ENCODE assay signal across 8 cellular contexts in genomic region chr9:136363606-136364368, GRCh38. TPM values are rescaled to one million over a fixed set of nuclear protein-coding genes. Genes with fewer than 3 reads are reported as not detected.
DNase-seq lines count a peak whose midpoint lies in the region; ATAC-seq and TF ChIP-seq lines count a peak whose summit lies in the region.

Gene DNLZ (minus strand): TSS chr9:136363744. CDS start chr9:136363714, 30 bp downstream.

- H3F3A ChIP-seq in GM23338 (replicated peaks; ENCODE audit: low read depth), result no peaks in the 10 kb centered on the region

- no peaks in the 10 kb centered on the region for H3K79me2 ChIP-seq in GM23338 (replicated peaks; ENCODE audit: insufficient read depth)

- H3K4me1 ChIP-seq in GM23338 (ENCODE audit: insufficient read depth), result no peaks in the 10 kb centered on the region; the same call in 1 of the 2 replicates
- H3K4me1 ChIP-seq in SJSA1 (replicated peaks), result peaks cover 51% of the 10 kb centered on the region

- H3K4me3 Mint-ChIP-seq in GM23338, result peak within 1 kb of the TSS; percentile 82

- H3K4me3 ChIP-seq in GM23338 (peak within 1 kb of the TSS; percentile 77), SJSA1 (peak within 1 kb of the TSS; percentile 100)

- peak within 1 kb of the TSS; percentile 78; the same call in 1 of the 2 replicates for H3K4me2 ChIP-seq in GM23338

- H3K9me3 ChIP-seq in SJSA1 (replicated peaks), result peaks cover 7% of the 10 kb centered on the region

- no peaks in the 10 kb centered on the region for H3K9me2 ChIP-seq in GM23338 (ENCODE audit: insufficient read depth)

- H3K27ac ChIP-seq in GM23338 (ENCODE audit: low read depth) (no peak within 1 kb of the TSS), SJSA1 (peak within 1 kb of the TSS; percentile 65), substantia nigra (ENCODE audit: low read depth, low read length, poor library complexity, severe bottlenecking) (peak within 1 kb of the TSS; percentile 74)

- H3K4me1 Mint-ChIP-seq in GM23338, result peaks cover 9% of the 10 kb centered on the region; the same call in 1 of the 3 replicates

- peak; percentile 65 to 88 for TF ChIP-seq CTCF in GM23338 (conservative IDR thresholded peaks at IDR 0.05; ENCODE audit: low read depth in 2 of 2)

- H3K9me3 Mint-ChIP-seq in GM23338, result no peaks in the 10 kb centered on the region

- peak within 1 kb of the TSS; percentile 90 for H3K27ac Mint-ChIP-seq in GM23338

- H3K36me3 ChIP-seq in GM23338 (ENCODE audit: insufficient read depth), result no peaks in the 10 kb centered on the region
- H3K36me3 ChIP-seq in SJSA1, result peaks cover 39% of the 10 kb centered on the region

- peaks cover 21% of the 10 kb centered on the region for H3K27me3 Mint-ChIP-seq in GM23338 (ENCODE audit: insufficient read depth, low read depth, poor library complexity)

- peak; percentile 38 for ATAC-seq in GM23338

- H2AFZ ChIP-seq in GM23338, result no peak within 1 kb of the TSS

- H4K20me1 ChIP-seq in GM23338 (replicated peaks; ENCODE audit: insufficient read depth), result no peaks in the 10 kb centered on the region

- no peaks in the 10 kb centered on the region for H3K27me3 ChIP-seq in GM23338 (ENCODE audit: insufficient read depth)
- H3K27me3 ChIP-seq in SJSA1 (replicated peaks), result no peaks in the 10 kb centered on the region

- H3K36me3 Mint-ChIP-seq in GM23338 (ENCODE audit: low read depth), result no peaks in the 10 kb centered on the region

- peak; percentile 80 for DNase-seq in GDM1 (lab: John Stamatoyannopoulos, UW)
- DNase-seq in GM23338 (ENCODE audit: low spot score), result peak; percentile 89
- DNase-seq in Kasumi-1 (lab: John Stamatoyannopoulos, UW), result peak; percentile 52 to 56
- DNase-seq in SJSA1 (ENCODE audit: low read depth in 1 of 2, low spot score in 2 of 2), result peak; percentile 77 to 78
- peak; percentile 81 for DNase-seq in activated gamma-delta T cell treated with anti-CD3 and anti-CD28 coated beads, Interleukin-2, amount 50 U/mL, for 16 hours (ENCODE audit: low read depth)
- DNase-seq in foreskin melanocyte, result peak; percentile 69
- DNase-seq in nucleus accumbens (lab: John Stamatoyannopoulos, UW), result peak in 49 of 56 donors; percentile 34 to 89 (median 72)
- DNase-seq in substantia nigra (lab: John Stamatoyannopoulos, UW), result peak in 45 of 49 donors; percentile 16 to 89 (median 74)

TF ChIP-seq in GM23338, 12 proteins besides CTCF, POLR2A, EP300 and RAD21:
- no peak for TF ChIP-seq NANOG (IDR thresholded peaks at IDR 0.05; ENCODE audit: borderline replicate concordance)
- TF ChIP-seq, protein P1, sequence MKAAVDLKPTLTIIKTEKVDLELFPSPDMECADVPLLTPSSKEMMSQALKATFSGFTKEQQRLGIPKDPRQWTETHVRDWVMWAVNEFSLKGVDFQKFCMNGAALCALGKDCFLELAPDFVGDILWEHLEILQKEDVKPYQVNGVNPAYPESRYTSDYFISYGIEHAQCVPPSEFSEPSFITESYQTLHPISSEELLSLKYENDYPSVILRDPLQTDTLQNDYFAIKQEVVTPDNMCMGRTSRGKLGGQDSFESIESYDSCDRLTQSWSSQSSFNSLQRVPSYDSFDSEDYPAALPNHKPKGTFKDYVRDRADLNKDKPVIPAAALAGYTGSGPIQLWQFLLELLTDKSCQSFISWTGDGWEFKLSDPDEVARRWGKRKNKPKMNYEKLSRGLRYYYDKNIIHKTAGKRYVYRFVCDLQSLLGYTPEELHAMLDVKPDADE (IDR thresholded peaks at IDR 0.05), result peak; percentile 81
- TF ChIP-seq JUNB (IDR thresholded peaks at IDR 0.05; ENCODE audit: unreplicated experiment), result no peak
- TF ChIP-seq EZH2phosphoT487 (IDR thresholded peaks at IDR 0.05; ENCODE audit: unreplicated experiment), result no peak
- peak; percentile 71 for TF ChIP-seq POLR2AphosphoS5 (IDR thresholded peaks at IDR 0.05; ENCODE audit: low read depth)
- no peak for TF ChIP-seq ZNF331 (CRISPR knock-in tag; IDR thresholded peaks at IDR 0.05; ENCODE audit: low read depth)
- TF ChIP-seq CREB1 (CRISPR knock-in tag; IDR thresholded peaks at IDR 0.05; ENCODE audit: low read depth), result peak; percentile 81
- TF ChIP-seq EZH2 (IDR thresholded peaks at IDR 0.05; ENCODE audit: low read depth, unreplicated experiment), result no peak
- TF ChIP-seq REST (IDR thresholded peaks at IDR 0.05; ENCODE audit: unreplicated experiment), result no peak

RNA-seq across cellular contexts. Expression of gene DNLZ, which starts in this region (rescaled TPM):
- total RNA-seq in GM23338 (2014; rRNA removed; shearing (Covaris generic)), result 21.7 and 53.9 TPM in 2 replicates
- polyA plus RNA-seq in GM23338 (2016; fragmentation: Nextera tagmentation; extraction: Ambion mirVana), result 33.4 and 37.7 TPM in 2 replicates
- 43.0 and 79.2 TPM in 2 replicates for total RNA-seq in SJSA1 (2014; rRNA removed; shearing (Covaris generic))
